ENCODE assay signal across 9 cellular contexts in the genomic region with DNA sequence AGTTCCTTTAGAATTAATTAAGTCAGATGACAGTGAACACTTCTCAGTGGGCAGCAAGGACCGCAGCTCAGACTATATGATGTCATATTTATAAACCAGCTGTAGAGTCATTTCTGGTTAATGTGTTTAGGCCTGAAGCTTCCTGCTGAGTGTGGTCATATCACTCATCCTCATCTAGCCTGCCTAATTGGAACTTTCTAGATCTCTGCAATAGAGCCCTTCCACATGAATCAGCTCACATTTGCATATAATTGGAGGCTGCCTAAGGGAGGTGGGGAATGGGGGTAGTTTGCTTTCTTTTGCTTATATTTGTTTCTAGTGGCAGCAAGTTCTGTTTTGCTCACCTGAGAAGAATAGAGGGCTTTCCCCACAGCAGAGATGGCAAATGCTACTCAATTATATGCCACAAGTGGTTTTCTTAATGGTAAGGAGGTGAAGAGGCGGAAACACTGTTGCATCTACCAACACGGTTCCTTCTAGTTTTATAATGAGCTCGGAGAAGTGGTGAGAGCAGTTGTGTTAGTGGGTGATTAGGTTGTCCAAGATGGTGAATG.
DNase-seq lines count a peak whose midpoint lies in the region; ATAC-seq and TF ChIP-seq lines count a peak whose summit lies in the region.
"Had no signal": no experiment of that assay in that cellular context is flagged by ENCODE, and none has a peak within 500 bp of the region (broad histone marks: within the 10 kb centered on the region; RNA-seq: fewer than 3 reads in every experiment).

No MANE protein-coding gene starts in this region.

- no peaks in the 10 kb centered on the region for H3K27me3 Mint-ChIP-seq in activated CD4-positive, alpha-beta T cell treated with anti-CD3 and anti-CD28 coated beads, Interleukin-2, amount 10 ng/mL, durations not matched to agents 24 days and 14 days

- peak overlapping the region; percentile 28 for H3K27ac ChIP-seq in lower lobe of right lung

- peaks cover 34% of the 10 kb centered on the region for H3K4me1 Mint-ChIP-seq in activated CD4-positive, alpha-beta T cell treated with anti-CD3 and anti-CD28 coated beads, Interleukin-2, amount 10 ng/mL, durations not matched to agents 24 days and 14 days

- TF ChIP-seq CTCF in lower lobe of right lung (IDR thresholded peaks at IDR 0.05) (no peak), lower leg skin (IDR thresholded peaks at IDR 0.05) (no peak)

- H3K36me3 ChIP-seq in lower lobe of right lung = peaks cover 81% of the 10 kb centered on the region

- H3K9me3 Mint-ChIP-seq in activated CD4-positive, alpha-beta T cell treated with anti-CD3 and anti-CD28 coated beads, Interleukin-2, amount 10 ng/mL, durations not matched to agents 24 days and 14 days = peaks cover 5% of the 10 kb centered on the region

- ATAC-seq in HG02759 (IDR thresholded peaks at IDR 0.05; ENCODE audit: unreplicated experiment) = peak; percentile 77
- peak; percentile 34 to 52 for ATAC-seq in lower lobe of right lung

- H3K9me3 ChIP-seq in lower lobe of right lung = no peaks in the 10 kb centered on the region
- H3K9me3 ChIP-seq: pancreas had no signal

- H3K4me3 ChIP-seq in lower lobe of right lung (no peak overlapping the region), lower leg skin (ENCODE audit: low read depth, poor library complexity, severe bottlenecking) (no peak overlapping the region)
- H3K4me3 ChIP-seq: pancreas had no signal

- peaks cover 88% of the 10 kb centered on the region for H3K4me1 ChIP-seq in lower lobe of right lung

- WGBS in lower leg skin, 2 donors = 84 to 91% methylated on average over 4 of the region's 4 CpGs

- H3K27ac Mint-ChIP-seq in activated CD4-positive, alpha-beta T cell treated with anti-CD3 and anti-CD28 coated beads, Interleukin-2, amount 10 ng/mL, durations not matched to agents 24 days and 14 days = peak overlapping the region; percentile 94

- intact Hi-C loops in activated CD4-positive, alpha-beta T cell treated with anti-CD3 and anti-CD28 coated beads, Interleukin-2, amount 10 ng/mL, durations not matched to agents 24 days and 14 days (cut with micrococcal nuclease) = loop anchor here (1.0 to 5.0 kb wide), 6 partner anchors 20 to 234 kb away; no protein-coding TSS in a partner anchor
- intact Hi-C loops in lower lobe of right lung (cut with DNase I) (no loop called here), lower leg skin (cut with DNase I; ENCODE audit: low total_unique reads) (no loop called here)

- peaks cover 30% of the 10 kb centered on the region for H3K36me3 Mint-ChIP-seq in activated CD4-positive, alpha-beta T cell treated with anti-CD3 and anti-CD28 coated beads, Interleukin-2, amount 10 ng/mL, durations not matched to agents 24 days and 14 days (ENCODE audit: low read depth)

- H3K4me3 Mint-ChIP-seq in activated CD4-positive, alpha-beta T cell treated with anti-CD3 and anti-CD28 coated beads, Interleukin-2, amount 10 ng/mL, durations not matched to agents 24 days and 14 days = peak overlapping the region; percentile 52

- peak; percentile 33 for DNase-seq in activated CD4-positive, alpha-beta T cell treated with anti-CD3 and anti-CD28 coated beads for 48 hours
- DNase-seq in activated CD4-positive, alpha-beta T cell treated with anti-CD3 and anti-CD28 coated beads, Interleukin-2, amount 50 U/mL, for 4 hours = no peak
- peak; percentile 77 for DNase-seq in activated CD4-positive, alpha-beta T cell treated with anti-CD3 and anti-CD28 coated beads, Interleukin-2, amount 10 ng/mL, durations not matched to agents 24 days and 14 days
- DNase-seq in lower lobe of right lung = no peak
- DNase-seq in pons (ENCODE audit: low spot score) = no peak
- no peak for DNase-seq in DMS79 treated with DMSO at 0.1 percent for 48 hours (lab: John Stamatoyannopoulos, UW)
- DNase-seq in lower leg skin (ENCODE audit: low spot score in 2 of 2) = no peak
- DNase-seq: pancreas had no signal

- H3K27me3 ChIP-seq in lower lobe of right lung (ENCODE audit: low read depth) = no peaks in the 10 kb centered on the region
- H3K27me3 ChIP-seq: pancreas had no signal

- no peak for TF ChIP-seq POLR2A in lower leg skin (IDR thresholded peaks at IDR 0.05)

Comparison
In these comparisons a context has a peak if more than half of its experiments do, and no peak if none do; other contexts are left out.
1. DNase-seq: peak in activated CD4-positive, alpha-beta T cell treated with anti-CD3 and anti-CD28 coated beads for 48 hours (single experiment) and activated CD4-positive, alpha-beta T cell treated with anti-CD3 and anti-CD28 coated beads, Interleukin-2, amount 10 ng/mL, durations not matched to agents 24 days and 14 days (single experiment); none in activated CD4-positive, alpha-beta T cell treated with anti-CD3 and anti-CD28 coated beads, Interleukin-2, amount 50 U/mL, for 4 hours (0 of 2), lower lobe of right lung (single experiment), pons (single experiment), DMS79 treated with DMSO at 0.1 percent for 48 hours (single experiment) and lower leg skin (0 of 2).